ENCODE assay signal across 23 cellular contexts in genomic region chr11:129856036-129856435, GRCh38. TPM values are rescaled to one million over a fixed set of nuclear protein-coding genes. Genes with fewer than 3 reads are reported as not detected.
"Had no signal": no experiment of that assay in that cellular context is flagged by ENCODE, and none has a peak within 500 bp of the region (broad histone marks: within the 10 kb centered on the region; RNA-seq: fewer than 3 reads in every experiment).

No MANE protein-coding gene starts in this region.

- H3K4me3 Mint-ChIP-seq: naive thymus-derived CD8-positive, alpha-beta T cell; stimulated activated memory B cell treated with anti-CD40 and anti-IgM and Interleukin-4, amounts not matched to agents 10 μg/mL and 1 μg/mL and 100 μg/mL, for 72 hours; stimulated activated naive CD8-positive, alpha-beta T cell treated with anti-CD3 and anti-CD28 coated beads, Interleukin-15, Interleukin-2, amounts not matched to agents 100 ng/mL and 50 ng/mL, for 24 hours had no signal

- H3K4me1 Mint-ChIP-seq: stimulated activated memory B cell treated with anti-CD40 and anti-IgM and Interleukin-4, amounts not matched to agents 10 μg/mL and 1 μg/mL and 100 μg/mL, for 72 hours had no signal

- H3K27ac ChIP-seq: gastrocnemius medialis, heart right ventricle, neutrophil, psoas muscle, spleen, tibial artery had no signal

- H3K4me3 ChIP-seq: gastrocnemius medialis, heart right ventricle, psoas muscle, spleen, tibial artery had no signal

- H3K27me3 Mint-ChIP-seq: naive thymus-derived CD8-positive, alpha-beta T cell; stimulated activated memory B cell treated with anti-CD40 and anti-IgM and Interleukin-4, amounts not matched to agents 10 μg/mL and 1 μg/mL and 100 μg/mL, for 72 hours; stimulated activated naive CD8-positive, alpha-beta T cell treated with anti-CD3 and anti-CD28 coated beads, Interleukin-15, Interleukin-2, amounts not matched to agents 100 ng/mL and 50 ng/mL, for 24 hours had no signal

- H3K9me3 ChIP-seq: gastrocnemius medialis, heart right ventricle, neutrophil, psoas muscle, spleen, tibial artery had no signal

- H3K27ac Mint-ChIP-seq: stimulated activated memory B cell treated with anti-CD40 and anti-IgM and Interleukin-4, amounts not matched to agents 10 μg/mL and 1 μg/mL and 100 μg/mL, for 72 hours; stimulated activated naive CD8-positive, alpha-beta T cell treated with anti-CD3 and anti-CD28 coated beads, Interleukin-15, Interleukin-2, amounts not matched to agents 100 ng/mL and 50 ng/mL, for 24 hours had no signal

- H3K27me3 ChIP-seq: gastrocnemius medialis, heart right ventricle, neutrophil, spleen, tibial artery had no signal

- DNase-seq: effector memory CD4-positive, alpha-beta T cell; gastrocnemius medialis; heart right ventricle; hypothalamus; kidney glomerular epithelial cell; mesendoderm; naive thymus-derived CD8-positive, alpha-beta T cell; psoas muscle; retina; spleen; stimulated activated CD4-positive, alpha-beta T cell treated with anti-CD3 and anti-CD28 coated beads, Interleukin-15, amount 100 ng/mL, for 24 hours; stimulated activated CD4-positive, alpha-beta T cell treated with anti-CD3 and anti-CD28 coated beads, Interleukin-1b, Interleukin-23, amount 100 ng/mL, for 48 hours; stimulated activated CD4-positive, alpha-beta T cell treated with anti-CD3 and anti-CD28 coated beads, Interleukin-4, amount 100 ng/mL, for 24 hours; tibial artery had no signal

- H3K4me1 ChIP-seq: gastrocnemius medialis, psoas muscle, tibial artery had no signal

- ATAC-seq: esophagus mucosa; gastrocnemius medialis; heart right ventricle; naive thymus-derived CD8-positive, alpha-beta T cell; psoas muscle; sciatic nerve; stimulated activated memory B cell treated with anti-CD40 and anti-IgM and Interleukin-4, amounts not matched to agents 10 μg/mL and 1 μg/mL and 100 μg/mL, for 72 hours had no signal

- H3K9me3 Mint-ChIP-seq: naive thymus-derived CD8-positive, alpha-beta T cell; stimulated activated memory B cell treated with anti-CD40 and anti-IgM and Interleukin-4, amounts not matched to agents 10 μg/mL and 1 μg/mL and 100 μg/mL, for 72 hours; stimulated activated naive CD8-positive, alpha-beta T cell treated with anti-CD3 and anti-CD28 coated beads, Interleukin-15, Interleukin-2, amounts not matched to agents 100 ng/mL and 50 ng/mL, for 24 hours had no signal

RNA-seq across cellular contexts. Expression of gene TMEM45B, which starts 40.4 kb away (rescaled TPM):
- total RNA-seq: fibroblast of lung, osteoblast, psoas muscle, skeletal muscle tissue had no signal
- polyA plus RNA-seq: fibroblast of lung, heart right ventricle, neural cell had no signal
